Comparison of ENCODE assay signal across 12 cellular contexts in genomic region chr17:41645371-41646063, GRCh38. TPM values are rescaled to one million over a fixed set of nuclear protein-coding genes. Genes with fewer than 3 reads are reported as not detected.
DNase-seq lines count a peak whose midpoint lies in the region; ATAC-seq, FAIRE-seq and TF ChIP-seq lines count a peak whose summit lies in the region.
"Had no signal": no experiment of that assay in that cellular context is flagged by ENCODE, and none has a peak within 500 bp of the region (broad histone marks: within the 10 kb centered on the region; RNA-seq: fewer than 3 reads in every experiment).

No MANE protein-coding gene starts in this region.

- H3K36me3 ChIP-seq in HEK293 (ENCODE audit: control insufficient read depth in 2 of 2, insufficient read depth in 1 of 2, low read length in 2 of 2) (no peaks in the 10 kb centered on the region), suprapubic skin (no peaks in the 10 kb centered on the region), small intestine (ENCODE audit: control insufficient read depth in 2 of 2, insufficient read depth in 2 of 2, low read length in 2 of 2) (no peaks in the 10 kb centered on the region)
- H3K36me3 ChIP-seq: right atrium auricular region had no signal

- H3K4me3 Mint-ChIP-seq in naive thymus-derived CD8-positive, alpha-beta T cell, result no peak overlapping the region

- CTCF ChIA-PET in HEK293 (lab: Yijun Ruan, JAX), result interaction anchor here (0.6 to 15.7 kb wide), 8 partner anchors 19 to 714 kb away, joined by 3 to 567 read pairs (median 4); partner anchors contain the start of gene KRT17

- H3K9me3 Mint-ChIP-seq in naive thymus-derived CD8-positive, alpha-beta T cell, result no peaks in the 10 kb centered on the region

- no peak for TF ChIP-seq CTCF in HEK293 (tag by site-specific recombination; IDR thresholded peaks at IDR 0.05)
- no peak for TF ChIP-seq CTCF in fibroblast of mammary gland (conservative IDR thresholded peaks at IDR 0.05; ENCODE audit: control insufficient read depth, insufficient read depth, low read depth, low read length)
- no peak for TF ChIP-seq CTCF in suprapubic skin (IDR thresholded peaks at IDR 0.05)

- H3K27me3 ChIP-seq in suprapubic skin (no peaks in the 10 kb centered on the region), small intestine (ENCODE audit: control insufficient read depth in 2 of 2, insufficient read depth in 2 of 2, low read length in 2 of 2) (no peaks in the 10 kb centered on the region)
- H3K27me3 ChIP-seq: right atrium auricular region had no signal

- no peak for ATAC-seq in naive thymus-derived CD8-positive, alpha-beta T cell

- FAIRE-seq in small intestine (lab: Jason Lieb, UNC), result no peak

- TF ChIP-seq EP300 in suprapubic skin (IDR thresholded peaks at IDR 0.05), result no peak

- POLR2A ChIA-PET in HEK293 (lab: Yijun Ruan, JAX), result interaction anchor here (1.1 to 1.7 kb wide), 3 partner anchors 43 to 117 kb away, joined by 4 to 6 read pairs (median 5); partner anchors contain the start of gene KRT19
- POLR2A ChIA-PET in naive thymus-derived CD8-positive, alpha-beta T cell (lab: Charles Lee), result no interaction called here

- no peak for TF ChIP-seq POLR2A in suprapubic skin (IDR thresholded peaks at IDR 0.05)

- H3K4me1 ChIP-seq in HEK293 (ENCODE audit: control insufficient read depth, insufficient read depth, low read length) (no peaks in the 10 kb centered on the region), suprapubic skin (peaks cover 42% of the 10 kb centered on the region), small intestine (ENCODE audit: control insufficient read depth in 2 of 2, insufficient read depth in 1 of 2, low read depth in 1 of 2, low read length in 1 of 2) (no peaks in the 10 kb centered on the region)

- peaks cover 0 to 3% (median 0%) of the 10 kb centered on the region in 5 donors for H3K27me3 Mint-ChIP-seq in naive thymus-derived CD8-positive, alpha-beta T cell

- H3K9me3 ChIP-seq in HEK293 (ENCODE audit: control insufficient read depth, insufficient read depth, low read depth, low read length), result no peaks in the 10 kb centered on the region
- H3K9me3 ChIP-seq in suprapubic skin, result no peaks in the 10 kb centered on the region
- H3K9me3 ChIP-seq in small intestine (ENCODE audit: control insufficient read depth, low read depth), result no peaks in the 10 kb centered on the region
- H3K9me3 ChIP-seq: right atrium auricular region had no signal

- no peaks in the 10 kb centered on the region for H3K36me3 Mint-ChIP-seq in naive thymus-derived CD8-positive, alpha-beta T cell

- peak; percentile 40 for DNase-seq in SKM-1 (lab: John Stamatoyannopoulos, UW; ENCODE audit: unreplicated experiment)
- DNase-seq in fibroblast of mammary gland (ENCODE audit: low read depth), result peak; percentile 64
- no peak for DNase-seq in suprapubic skin (ENCODE audit: low spot score in 2 of 2)
- no peak for DNase-seq in HCEC 1CT
- no peak for DNase-seq in small intestine
- DNase-seq in naive thymus-derived CD8-positive, alpha-beta T cell, result no peak
- DNase-seq in stimulated activated CD4-positive, alpha-beta T cell treated with anti-CD3 and anti-CD28 coated beads, Interleukin-2, amount 100 ng/mL, for 48 hours, result no peak
- DNase-seq: activated CD4-positive, CD25-positive, alpha-beta regulatory T cell; amniotic stem cell; NCI-H2227 treated with DMSO at 0.1 percent for 48 hours had no signal

- H3K27ac ChIP-seq in HEK293 (ENCODE audit: extremely low read depth, low read depth, low read length), result no peak overlapping the region
- peak overlapping the region; percentile 47 for H3K27ac ChIP-seq in suprapubic skin
- no peak overlapping the region for H3K27ac ChIP-seq in small intestine (ENCODE audit: low read depth in 1 of 2, low read length in 1 of 2)
- H3K27ac ChIP-seq: right atrium auricular region had no signal

- 58% methylated on average over 5 of the region's 5 CpGs for WGBS in suprapubic skin
- 78 to 83% (median 81%) methylated on average over 5 of the region's 5 CpGs for WGBS in small intestine, 3 donors

- peaks cover 6 to 10% (median 10%) of the 10 kb centered on the region in 4 donors for H3K4me1 Mint-ChIP-seq in naive thymus-derived CD8-positive, alpha-beta T cell

- H3K4me3 ChIP-seq in HEK293 (ENCODE audit: low read depth, low read length), result no peak overlapping the region
- no peak overlapping the region for H3K4me3 ChIP-seq in fibroblast of mammary gland (ENCODE audit: control insufficient read depth, low read depth, low read length)
- H3K4me3 ChIP-seq in suprapubic skin, result no peak overlapping the region
- H3K4me3 ChIP-seq in small intestine (ENCODE audit: low read depth in 1 of 2, low read length in 2 of 2), result no peak overlapping the region
- H3K4me3 ChIP-seq: right atrium auricular region had no signal

- H3K27ac Mint-ChIP-seq in naive thymus-derived CD8-positive, alpha-beta T cell, result no peak overlapping the region

TF ChIP-seq in HEK293, 187 proteins besides CTCF, POLR2A, EP300 and RAD21:
- TF ChIP-seq ATF2 (tag by site-specific recombination; IDR thresholded peaks at IDR 0.05; ENCODE audit: low read depth) (peak; percentile 76), MYNN (tag by site-specific recombination; IDR thresholded peaks at IDR 0.05; ENCODE audit: borderline replicate concordance) (no peak), OVOL3 (tag by site-specific recombination; IDR thresholded peaks at IDR 0.05) (no peak), ZBTB21 (tag by site-specific recombination; IDR thresholded peaks at IDR 0.05) (peak; percentile 40; the same call in 1 of the 2 replicates), ZNF629 (tag by site-specific recombination; IDR thresholded peaks at IDR 0.05) (peak; percentile 51; the same call in 1 of the 2 replicates), YY1 (tag by site-specific recombination; IDR thresholded peaks at IDR 0.05) (no peak), ZNF707 (tag by site-specific recombination; IDR thresholded peaks at IDR 0.05) (no peak), ZNF843 (tag by site-specific recombination; IDR thresholded peaks at IDR 0.05) (no peak), ZNF548 (tag by site-specific recombination; IDR thresholded peaks at IDR 0.05) (no peak)

RNA-seq across cellular contexts. Expression of gene KRT17, which starts 21.1 kb away (rescaled TPM):
- 1,000 to 10,000 TPM in 2 of 4 donors, 100 to 1,000 TPM in 2; 434 to 2,751 (median 1,314) TPM for total RNA-seq in suprapubic skin
- polyA plus RNA-seq in small intestine, result 1 to 10 TPM in 2 of 3 donors, not detected in 1; 1.8 to 2.4 TPM
- not detected for total RNA-seq in naive thymus-derived CD8-positive, alpha-beta T cell
- not detected for polyA plus RNA-seq in naive thymus-derived CD8-positive, alpha-beta T cell
- total RNA-seq: right atrium auricular region had no signal

RNA-seq across cellular contexts. Expression of gene KRT16, which starts 33.0 kb away (rescaled TPM):
- total RNA-seq in suprapubic skin, result 100 to 1,000 TPM in 3 of 4 donors, 10 to 100 TPM in 1; 65.7 to 772 (median 341) TPM
- under 1 TPM in 1 of 3 donors, not detected in 2; 0.25 TPM for polyA plus RNA-seq in small intestine
- total RNA-seq in naive thymus-derived CD8-positive, alpha-beta T cell, result not detected
- not detected for polyA plus RNA-seq in naive thymus-derived CD8-positive, alpha-beta T cell

RNA-seq across cellular contexts. Expression of gene EIF1, which starts 43.2 kb away (rescaled TPM):
- 100 to 1,000 TPM; 238 to 471 (median 430) TPM for total RNA-seq in suprapubic skin
- 100 to 1,000 TPM; 328 to 703 (median 533) TPM for polyA plus RNA-seq in small intestine
- total RNA-seq in naive thymus-derived CD8-positive, alpha-beta T cell, result 1,000 to 10,000 TPM; 1,007 to 1,051 TPM
- 1,000 to 10,000 TPM; 1,100 to 1,335 (median 1,160) TPM for polyA plus RNA-seq in naive thymus-derived CD8-positive, alpha-beta T cell

RNA-seq across cellular contexts. Expression of gene KRT14, which starts 58.8 kb away (rescaled TPM):
- over 10,000 TPM in 2 of 4 donors, 1,000 to 10,000 TPM in 2; 7,400 to 12,534 (median 10,685) TPM for total RNA-seq in suprapubic skin
- 1 to 10 TPM in 2 of 3 donors, under 1 TPM in 1; 0.33 to 2.2 (median 1.1) TPM for polyA plus RNA-seq in small intestine
- total RNA-seq in naive thymus-derived CD8-positive, alpha-beta T cell, result not detected
- not detected for polyA plus RNA-seq in naive thymus-derived CD8-positive, alpha-beta T cell

Comparison
In these comparisons a context has a peak if more than half of its experiments do, and no peak if none do; other contexts are left out.
1. DNase-seq: peak in SKM-1 (single experiment) and fibroblast of mammary gland (single experiment); none in suprapubic skin (0 of 2), HCEC 1CT (single experiment), small intestine (single experiment), naive thymus-derived CD8-positive, alpha-beta T cell (0 of 10) and stimulated activated CD4-positive, alpha-beta T cell treated with anti-CD3 and anti-CD28 coated beads, Interleukin-2, amount 100 ng/mL, for 48 hours (0 of 2).
2. RNA of gene KRT17, which starts 21.1 kb away (total RNA-seq): 434 to 2,751 TPM in suprapubic skin; not detected in naive thymus-derived CD8-positive, alpha-beta T cell; every median in the first group is over 100 times any median in the second.
3. RNA of gene KRT16, which starts 33.0 kb away (total RNA-seq): 65.7 to 772 TPM in suprapubic skin; not detected in naive thymus-derived CD8-positive, alpha-beta T cell; every median in the first group is over 10 times any median in the second.